10 cellular contexts compared by ENCODE assay signal in genomic region chr15:55589297-55589696, GRCh38. TPM values are rescaled to one million over a fixed set of nuclear protein-coding genes. Genes with fewer than 3 reads are reported as not detected.
DNase-seq lines count a peak whose midpoint lies in the region; FAIRE-seq and TF ChIP-seq lines count a peak whose summit lies in the region.
"Had no signal": no experiment of that assay in that cellular context is flagged by ENCODE, and none has a peak within 500 bp of the region (broad histone marks: within the 10 kb centered on the region; RNA-seq: fewer than 3 reads in every experiment).

No MANE protein-coding gene starts in this region.

- no peaks in the 10 kb centered on the region for H3K9me3 ChIP-seq in H9 (ENCODE audit: control insufficient read depth, low read depth, low read length)
- H3K9me3 ChIP-seq in neural cell (ENCODE audit: low read length), result no peaks in the 10 kb centered on the region

- H3K23ac ChIP-seq in H9 (ENCODE audit: insufficient read length, low read depth, low read length), result no peak overlapping the region

- no peaks in the 10 kb centered on the region for H3K4me1 ChIP-seq in H9 (ENCODE audit: insufficient read depth, low read length)

- H3K79me1 ChIP-seq in H9 (ENCODE audit: insufficient read depth, low read depth, low read length, poor library complexity, severe bottlenecking), result no peaks in the 10 kb centered on the region

- no peak overlapping the region for H3K4ac ChIP-seq in H9 (ENCODE audit: low read depth, low read length)

- no peak overlapping the region for H3T11ph ChIP-seq in H9 (ENCODE audit: low read length)

- no peak overlapping the region for H3K27ac ChIP-seq in H9 (ENCODE audit: insufficient read length, low read depth, low read length)
- peak overlapping the region; percentile 80 for H3K27ac ChIP-seq in neural cell (ENCODE audit: low read length)

- no peak overlapping the region for H2BK5ac ChIP-seq in H9 (ENCODE audit: insufficient read length, low read length)

- H4K5ac ChIP-seq in H9 (ENCODE audit: insufficient read length, low read depth, low read length), result no peak overlapping the region

- H3K4me3 Mint-ChIP-seq in H9, result peak overlapping the region; percentile 58 to 79
- peak overlapping the region; percentile 70 for H3K4me3 Mint-ChIP-seq in chondrocyte (ENCODE audit: unreplicated experiment)

- H3K9me3 Mint-ChIP-seq in H9, result peaks cover 0 to 8% of the 10 kb centered on the region in 2 experiments; a peak in 2 of 5 replicates
- no peaks in the 10 kb centered on the region for H3K9me3 Mint-ChIP-seq in chondrocyte (ENCODE audit: low read depth)

- peaks cover 2 to 3% of the 10 kb centered on the region in 2 experiments; a peak in 2 of 4 replicates for H3K4me1 Mint-ChIP-seq in H9
- H3K4me1 Mint-ChIP-seq in chondrocyte (ENCODE audit: low read depth), result peaks cover 8% of the 10 kb centered on the region

- DNase-seq in AG08395 (ENCODE audit: low spot score), result peak; percentile 4
- no peak for DNase-seq in H9
- DNase-seq in chondrocyte (ENCODE audit: low spot score), result no peak
- no peak for DNase-seq in amygdala (lab: John Stamatoyannopoulos, UW)
- no peak for DNase-seq in NK-92 (lab: John Stamatoyannopoulos, UW; ENCODE audit: unreplicated experiment)
- no peak for DNase-seq in NCI-H1105 (lab: John Stamatoyannopoulos, UW)
- no peak for DNase-seq in HTR-8/SVneo (ENCODE audit: insufficient read length, low spot score)
- DNase-seq: erythroblast, left ventricle myocardium superior had no signal

- H4K91ac ChIP-seq in H9 (ENCODE audit: insufficient read length, low read depth, low read length), result no peak overlapping the region

- no peak for TF ChIP-seq RAD21 in neural cell (conservative IDR thresholded peaks at IDR 0.05)

- H3K4me2 ChIP-seq in H9 (ENCODE audit: insufficient read depth, insufficient read length, low read length), result peak overlapping the region; percentile 63
- no peak overlapping the region for H3K4me2 ChIP-seq in neural cell (ENCODE audit: low read length)

- H2BK12ac ChIP-seq in H9 (ENCODE audit: insufficient read length, low read depth, low read length), result no peak overlapping the region

- H3K4me3 ChIP-seq in neural cell (ENCODE audit: low read length), result peak overlapping the region; percentile 74

- no peak overlapping the region for H2BK120ac ChIP-seq in H9 (ENCODE audit: low read depth, low read length, poor library complexity, severe bottlenecking)

- no peaks in the 10 kb centered on the region for H3K36me3 ChIP-seq in neural cell (ENCODE audit: insufficient read depth, low read length)

- peaks cover 21% of the 10 kb centered on the region; the same call in 1 of the 2 replicates for H3K27me3 ChIP-seq in H9 (ENCODE audit: insufficient read depth, low read length)
- H3K27me3 ChIP-seq in neural cell (ENCODE audit: insufficient read depth, low read depth, low read length), result no peaks in the 10 kb centered on the region

- no peak overlapping the region for H3K56ac ChIP-seq in H9 (ENCODE audit: insufficient read length, low read depth, low read length)

- H3K9ac ChIP-seq in H9 (ENCODE audit: extremely low read depth, insufficient read length, low read length), result no peak overlapping the region
- H3K9ac ChIP-seq in neural cell (ENCODE audit: low read length), result peak overlapping the region; percentile 86

- TF ChIP-seq EP300 in neural cell (conservative IDR thresholded peaks at IDR 0.05; ENCODE audit: poor library complexity, severe bottlenecking), result no peak

- no peak overlapping the region for H2AK5ac ChIP-seq in H9 (ENCODE audit: insufficient read length, low read length)

- no CpG with 5 or more reads among the region's 11 CpGs for WGBS in H9 (ENCODE audit: extremely low coverage, insufficient read length, low lambda C conversion rate)

- peaks cover 45% of the 10 kb centered on the region for H3K27me3 Mint-ChIP-seq in H9 (ENCODE audit: low read depth)
- no peaks in the 10 kb centered on the region for H3K27me3 Mint-ChIP-seq in chondrocyte (ENCODE audit: low read depth)

- TF ChIP-seq CTCF in H9 (conservative IDR thresholded peaks at IDR 0.05) (no peak), chondrocyte (IDR thresholded peaks at IDR 0.05) (no peak), neural cell (IDR thresholded peaks at IDR 0.05; ENCODE audit: poor library complexity, severe bottlenecking) (no peak)

- no peak overlapping the region for H2AFZ ChIP-seq in H9 (ENCODE audit: low read length)
- no peak overlapping the region for H2AFZ ChIP-seq in neural cell (ENCODE audit: low read depth, low read length)

- H3K79me2 ChIP-seq in H9 (ENCODE audit: insufficient read depth, low read length) (no peaks in the 10 kb centered on the region), neural cell (replicated peaks; ENCODE audit: insufficient read depth, low read length) (peaks cover 28% of the 10 kb centered on the region)

- no peak overlapping the region for H2BK20ac ChIP-seq in H9 (ENCODE audit: low read depth, low read length, poor library complexity, severe bottlenecking)

- FAIRE-seq in HTR-8/SVneo (lab: Jason Lieb, UNC), result no peak

- H3F3A ChIP-seq in neural cell (ENCODE audit: insufficient read depth, low read length, poor library complexity, severe bottlenecking), result no peaks in the 10 kb centered on the region

- no peak overlapping the region for H3K14ac ChIP-seq in H9 (ENCODE audit: insufficient read depth, low read length)

- H4K20me1 ChIP-seq in H9 (ENCODE audit: control insufficient read depth, insufficient read depth, insufficient read length) (no peaks in the 10 kb centered on the region), neural cell (ENCODE audit: insufficient read depth) (no peaks in the 10 kb centered on the region)

- H4K8ac ChIP-seq in H9 (replicated peaks; ENCODE audit: insufficient read length, low read depth, low read length), result no peak overlapping the region

- H3K18ac ChIP-seq in H9 (ENCODE audit: insufficient read length, low read depth, low read length), result no peak overlapping the region

- no peak overlapping the region for H2BK15ac ChIP-seq in H9 (ENCODE audit: low read depth, low read length)

- H3K23me2 ChIP-seq in H9 (ENCODE audit: insufficient read length, low read depth, low read length, poor library complexity, severe bottlenecking), result peaks cover 13% of the 10 kb centered on the region

- H3K9me2 ChIP-seq in neural cell (ENCODE audit: insufficient read depth, low read length), result no peaks in the 10 kb centered on the region

- H3K27ac Mint-ChIP-seq in H9 (no peak overlapping the region; a peak in 1 of 7 replicates), chondrocyte (ENCODE audit: unreplicated experiment) (peak overlapping the region; percentile 60)

- H3K36me3 Mint-ChIP-seq in H9 (ENCODE audit: insufficient read depth in 1 of 3, low read depth in 3 of 3) (peaks cover 0 to 8% (median 2%) of the 10 kb centered on the region in 3 experiments; a peak in 2 of 7 replicates), chondrocyte (ENCODE audit: low read depth) (no peaks in the 10 kb centered on the region)

TF ChIP-seq in neural cell, 6 proteins besides CTCF, POLR2A, EP300 and RAD21:
- TF ChIP-seq POLR2AphosphoS5 (IDR thresholded peaks at IDR 0.05), result no peak
- TF ChIP-seq TAF1 (IDR thresholded peaks at IDR 0.05; ENCODE audit: low read depth), result no peak
- no peak for TF ChIP-seq EZH2 (IDR thresholded peaks at IDR 0.05; ENCODE audit: borderline replicate concordance, insufficient read depth, low read length, poor library complexity, severe bottlenecking)
- no peak for TF ChIP-seq MXI1 (conservative IDR thresholded peaks at IDR 0.05; ENCODE audit: poor library complexity, severe bottlenecking)
- TF ChIP-seq, protein P1, sequence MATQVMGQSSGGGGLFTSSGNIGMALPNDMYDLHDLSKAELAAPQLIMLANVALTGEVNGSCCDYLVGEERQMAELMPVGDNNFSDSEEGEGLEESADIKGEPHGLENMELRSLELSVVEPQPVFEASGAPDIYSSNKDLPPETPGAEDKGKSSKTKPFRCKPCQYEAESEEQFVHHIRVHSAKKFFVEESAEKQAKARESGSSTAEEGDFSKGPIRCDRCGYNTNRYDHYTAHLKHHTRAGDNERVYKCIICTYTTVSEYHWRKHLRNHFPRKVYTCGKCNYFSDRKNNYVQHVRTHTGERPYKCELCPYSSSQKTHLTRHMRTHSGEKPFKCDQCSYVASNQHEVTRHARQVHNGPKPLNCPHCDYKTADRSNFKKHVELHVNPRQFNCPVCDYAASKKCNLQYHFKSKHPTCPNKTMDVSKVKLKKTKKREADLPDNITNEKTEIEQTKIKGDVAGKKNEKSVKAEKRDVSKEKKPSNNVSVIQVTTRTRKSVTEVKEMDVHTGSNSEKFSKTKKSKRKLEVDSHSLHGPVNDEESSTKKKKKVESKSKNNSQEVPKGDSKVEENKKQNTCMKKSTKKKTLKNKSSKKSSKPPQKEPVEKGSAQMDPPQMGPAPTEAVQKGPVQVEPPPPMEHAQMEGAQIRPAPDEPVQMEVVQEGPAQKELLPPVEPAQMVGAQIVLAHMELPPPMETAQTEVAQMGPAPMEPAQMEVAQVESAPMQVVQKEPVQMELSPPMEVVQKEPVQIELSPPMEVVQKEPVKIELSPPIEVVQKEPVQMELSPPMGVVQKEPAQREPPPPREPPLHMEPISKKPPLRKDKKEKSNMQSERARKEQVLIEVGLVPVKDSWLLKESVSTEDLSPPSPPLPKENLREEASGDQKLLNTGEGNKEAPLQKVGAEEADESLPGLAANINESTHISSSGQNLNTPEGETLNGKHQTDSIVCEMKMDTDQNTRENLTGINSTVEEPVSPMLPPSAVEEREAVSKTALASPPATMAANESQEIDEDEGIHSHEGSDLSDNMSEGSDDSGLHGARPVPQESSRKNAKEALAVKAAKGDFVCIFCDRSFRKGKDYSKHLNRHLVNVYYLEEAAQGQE (IDR thresholded peaks at IDR 0.05; ENCODE audit: borderline replicate concordance), result no peak
- no peak for TF ChIP-seq SMC3 (conservative IDR thresholded peaks at IDR 0.05; ENCODE audit: poor library complexity)

RNA-seq across cellular contexts. Expression of gene PYGO1, which starts 1.2 kb away (rescaled TPM):
- total RNA-seq in H9 (2021), result 0.59 and 0.83 TPM in 2 replicates
- total RNA-seq in chondrocyte, result 20.3 to 21.0 TPM (median 20.5 TPM) in 3 replicates
- 25.0 and 27.6 TPM in 2 replicates for polyA plus RNA-seq in neural cell
- 47.2 and 63.2 TPM in 2 replicates for polyA minus RNA-seq in neural cell

Comparison
In these comparisons a context has a peak if more than half of its experiments do, and no peak if none do; other contexts are left out.
1. RNA of gene PYGO1, which starts 1.2 kb away (total RNA-seq): 20.3 to 21.0 TPM in chondrocyte; 0.59 to 0.83 TPM in H9; every median in the first group is over 10 times any median in the second.